In genomic region chr20:54065601-54066038, GRCh38 we compare ENCODE assay signal across 21 cellular contexts. TPM values are rescaled to one million over a fixed set of nuclear protein-coding genes. Genes with fewer than 3 reads are reported as not detected.
"Had no signal": no experiment of that assay in that cellular context is flagged by ENCODE, and none has a peak within 500 bp of the region (broad histone marks: within the 10 kb centered on the region; RNA-seq: fewer than 3 reads in every experiment).

No MANE protein-coding gene starts in this region.

- DNase-seq: activated CD4-positive, alpha-beta T cell treated with anti-CD3 and anti-CD28 coated beads, Interleukin-2, amount 10 ng/mL, durations not matched to agents 7 days and 5 days; activated CD4-positive, CD25-positive, alpha-beta regulatory T cell; activated CD8-positive, alpha-beta memory T cell treated with anti-CD3 and anti-CD28 coated beads, Interleukin-2, amount 50 U/mL, for 48 hours; activated gamma-delta T cell; activated T-cell treated with anti-CD3 and anti-CD28 coated beads, Interleukin-2, amount 50 U/mL, for 72 hours; amygdala; body of pancreas; caudate nucleus; islet precursor cell; naive thymus-derived CD4-positive, alpha-beta T cell; stimulated activated CD4-positive, alpha-beta T cell treated with anti-CD3 and anti-CD28 coated beads, Interleukin-15, amount 100 ng/mL, for 24 hours; stimulated activated CD4-positive, alpha-beta T cell treated with anti-CD3 and anti-CD28 coated beads, Interleukin-4, amount 100 ng/mL, for 1 hour; stimulated activated naive CD4-positive, alpha-beta T cell treated with Interleukin-2 at 50 U/mL for 16 hours; T-cell had no signal

- H3K27ac ChIP-seq: body of pancreas, coronary artery, esophagus muscularis mucosa, upper lobe of left lung had no signal

- H3K79me2 ChIP-seq: hepatocyte had no signal

- H2AFZ ChIP-seq: hepatocyte had no signal

- H3K27ac Mint-ChIP-seq: activated CD4-positive, alpha-beta T cell treated with anti-CD3 and anti-CD28 coated beads, Interleukin-2, amount 10 ng/mL, durations not matched to agents 7 days and 5 days; activated T-cell treated with anti-CD3 and anti-CD28 coated beads, Interleukin-2, amount 50 U/mL, for 72 hours; naive thymus-derived CD4-positive, alpha-beta T cell; T-cell had no signal

- H3K4me3 Mint-ChIP-seq: activated CD4-positive, alpha-beta T cell treated with anti-CD3 and anti-CD28 coated beads, Interleukin-2, amount 10 ng/mL, durations not matched to agents 7 days and 5 days; activated naive CD8-positive, alpha-beta T cell; naive thymus-derived CD4-positive, alpha-beta T cell; T-cell had no signal

- H3K9me3 Mint-ChIP-seq: activated CD4-positive, alpha-beta T cell treated with anti-CD3 and anti-CD28 coated beads, Interleukin-2, amount 10 ng/mL, durations not matched to agents 7 days and 5 days; activated T-cell treated with anti-CD3 and anti-CD28 coated beads, Interleukin-2, amount 50 U/mL, for 72 hours; naive thymus-derived CD4-positive, alpha-beta T cell; T-cell had no signal

- H3K36me3 ChIP-seq: esophagus muscularis mucosa, upper lobe of left lung had no signal

- H3K9me3 ChIP-seq: body of pancreas, esophagus muscularis mucosa, upper lobe of left lung had no signal

- H3K27me3 ChIP-seq: body of pancreas, hepatocyte, upper lobe of left lung had no signal

- ATAC-seq: activated T-cell treated with anti-CD3 and anti-CD28 coated beads, Interleukin-2, amount 50 U/mL, for 72 hours; body of pancreas; left lobe of liver; naive thymus-derived CD4-positive, alpha-beta T cell; T-cell had no signal

- H3K27me3 Mint-ChIP-seq: activated CD4-positive, alpha-beta T cell treated with anti-CD3 and anti-CD28 coated beads, Interleukin-2, amount 10 ng/mL, durations not matched to agents 7 days and 5 days; activated naive CD8-positive, alpha-beta T cell had no signal

- H3K4me2 ChIP-seq: hepatocyte had no signal

- H3K36me3 Mint-ChIP-seq: activated naive CD8-positive, alpha-beta T cell; naive thymus-derived CD4-positive, alpha-beta T cell; T-cell had no signal

- H3K4me1 ChIP-seq: upper lobe of left lung had no signal

- H3K4me3 ChIP-seq: body of pancreas, coronary artery, esophagus muscularis mucosa, hepatocyte, upper lobe of left lung had no signal

RNA-seq across cellular contexts. Expression of gene BCAS1, which starts 4.8 kb away (rescaled TPM):
- total RNA-seq: activated T-cell treated with anti-CD3 and anti-CD28 coated beads, Interleukin-2, amount 50 U/mL, for 72 hours; lung microvascular endothelial cell had no signal
